Comparison of ENCODE assay signal across 25 cellular contexts in the genomic region with DNA sequence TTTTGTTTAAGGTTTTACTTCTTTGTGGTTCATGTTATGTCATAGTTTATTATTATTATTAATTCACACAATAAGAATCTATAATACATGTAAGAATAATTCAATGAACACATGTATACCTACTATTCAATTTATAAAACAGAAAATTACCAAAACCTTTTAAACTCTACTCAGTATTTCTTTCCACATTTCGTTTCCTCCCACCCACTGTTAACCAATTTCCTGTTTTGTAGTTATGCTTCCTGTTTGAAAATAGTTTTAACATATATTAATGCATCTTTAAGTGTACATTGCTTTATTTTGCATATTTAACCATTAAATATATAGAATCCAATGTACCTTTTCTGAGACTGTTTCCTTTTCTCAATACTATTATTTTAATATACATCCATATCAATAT.
"Had no signal": no experiment of that assay in that cellular context is flagged by ENCODE, and none has a peak within 500 bp of the region (broad histone marks: within the 10 kb centered on the region; RNA-seq: fewer than 3 reads in every experiment).

No MANE protein-coding gene starts in this region.

- H3K36me3 Mint-ChIP-seq: activated naive CD4-positive, alpha-beta T cell treated with anti-CD3 and anti-CD28 coated beads, Interleukin-2, amount 10 ng/mL, durations not matched to agents 7 days and 5 days; activated naive CD8-positive, alpha-beta T cell treated with anti-CD3 and anti-CD28 coated beads for 36 hours; T-cell had no signal

- H3K27me3 ChIP-seq: brain microvascular endothelial cell, cardiac muscle cell, Peyer's patch had no signal

- H3K4me1 ChIP-seq: Peyer's patch had no signal

- H3K9me3 ChIP-seq: Peyer's patch had no signal

- H3K4me1 Mint-ChIP-seq: activated CD4-positive, alpha-beta T cell treated with anti-CD3 and anti-CD28 coated beads for 36 hours; activated naive CD4-positive, alpha-beta T cell treated with anti-CD3 and anti-CD28 coated beads, Interleukin-2, amount 10 ng/mL, durations not matched to agents 7 days and 5 days; activated naive CD8-positive, alpha-beta T cell treated with anti-CD3 and anti-CD28 coated beads for 36 hours; T-cell had no signal

- DNase-seq: activated CD4-positive, alpha-beta T cell treated with anti-CD3 and anti-CD28 coated beads for 36 hours; activated CD4-positive, alpha-beta T cell treated with anti-CD3 and anti-CD28 coated beads, Interleukin-2, amount 50 U/mL, for 1 hour; activated CD8-positive, alpha-beta memory T cell treated with anti-CD3 and anti-CD28 coated beads, Interleukin-2, amount 50 U/mL, for 4 hours; activated CD8-positive, alpha-beta T cell treated with anti-CD3 and anti-CD28 coated beads for 36 hours; activated gamma-delta T cell treated with Interleukin-2 at 50 U/mL for 16 hours; activated naive CD4-positive, alpha-beta T cell treated with anti-CD3 and anti-CD28 coated beads, Interleukin-2, amount 10 ng/mL, durations not matched to agents 7 days and 5 days; activated naive CD8-positive, alpha-beta T cell treated with anti-CD3 and anti-CD28 coated beads for 36 hours; activated T-cell treated with anti-CD3 and anti-CD28 coated beads, Interleukin-2, amount 50 U/mL, for 72 hours; brain microvascular endothelial cell; NCI-H1048; NCI-H146; NCI-H187 treated with DMSO at 0.1 percent for 48 hours; NCI-H2081 treated with DMSO at 0.1 percent for 48 hours; NCI-H526; NCI-H82; NK-92 treated with Interleukin-12 subunit alpha and Interleukin-12 subunit beta, amount 100 ng/mL, for 24 hours; Peyer's patch; SHP77; T-cell; T-helper 2 cell; T1000; WERI-Rb-1 had no signal

- H3K4me3 Mint-ChIP-seq: activated CD4-positive, alpha-beta T cell treated with anti-CD3 and anti-CD28 coated beads for 36 hours; activated CD8-positive, alpha-beta T cell treated with anti-CD3 and anti-CD28 coated beads for 36 hours; activated naive CD4-positive, alpha-beta T cell treated with anti-CD3 and anti-CD28 coated beads, Interleukin-2, amount 10 ng/mL, durations not matched to agents 7 days and 5 days; activated naive CD8-positive, alpha-beta T cell treated with anti-CD3 and anti-CD28 coated beads for 36 hours; activated T-cell treated with anti-CD3 and anti-CD28 coated beads, Interleukin-2, amount 50 U/mL, for 72 hours; T-cell had no signal

- H3K36me3 ChIP-seq: brain microvascular endothelial cell, cardiac muscle cell, Peyer's patch, WERI-Rb-1 had no signal

- H3K4me3 ChIP-seq: cardiac muscle cell, Peyer's patch had no signal

- H3K27ac ChIP-seq: brain microvascular endothelial cell, cardiac muscle cell, Peyer's patch, RWPE1, WERI-Rb-1 had no signal

- H3K27ac Mint-ChIP-seq: activated CD4-positive, alpha-beta T cell treated with anti-CD3 and anti-CD28 coated beads for 36 hours; activated CD8-positive, alpha-beta T cell treated with anti-CD3 and anti-CD28 coated beads for 36 hours; activated naive CD4-positive, alpha-beta T cell treated with anti-CD3 and anti-CD28 coated beads, Interleukin-2, amount 10 ng/mL, durations not matched to agents 7 days and 5 days; activated naive CD8-positive, alpha-beta T cell treated with anti-CD3 and anti-CD28 coated beads for 36 hours; activated T-cell treated with anti-CD3 and anti-CD28 coated beads, Interleukin-2, amount 50 U/mL, for 72 hours; activated T-helper 2 cell treated with anti-CD3 and anti-CD28 coated beads, Interferon-gamma antibody, Interleukin-2, Interleukin-4, amounts not matched to agents 10 μg/mL and 5 μg/mL and 100 μg/mL, durations not matched to agents 14 hours and 24 hours and 36 hours; T-cell had no signal

- H3K27me3 Mint-ChIP-seq: activated CD4-positive, alpha-beta T cell treated with anti-CD3 and anti-CD28 coated beads for 36 hours; activated CD8-positive, alpha-beta T cell treated with anti-CD3 and anti-CD28 coated beads for 36 hours; activated naive CD4-positive, alpha-beta T cell treated with anti-CD3 and anti-CD28 coated beads, Interleukin-2, amount 10 ng/mL, durations not matched to agents 7 days and 5 days; activated naive CD8-positive, alpha-beta T cell treated with anti-CD3 and anti-CD28 coated beads for 36 hours; T-cell had no signal
